In genomic region chr17:31593806-31594205, GRCh38 we compare ENCODE assay signal across 13 cellular contexts.
DNase-seq lines count a peak whose midpoint lies in the region; ATAC-seq and TF ChIP-seq lines count a peak whose summit lies in the region.
"Had no signal": no experiment of that assay in that cellular context is flagged by ENCODE, and none has a peak within 500 bp of the region (broad histone marks: within the 10 kb centered on the region; RNA-seq: fewer than 3 reads in every experiment).

No MANE protein-coding gene starts in this region.

- ATAC-seq in psoas muscle = peak; percentile 81 to 90 (median 87)
- no peak for ATAC-seq in HG02759 (IDR thresholded peaks at IDR 0.05; ENCODE audit: unreplicated experiment)
- no peak for ATAC-seq in GM19328 (IDR thresholded peaks at IDR 0.05; ENCODE audit: unreplicated experiment)
- ATAC-seq in HG03095 (IDR thresholded peaks at IDR 0.05; ENCODE audit: unreplicated experiment) = no peak
- ATAC-seq: activated T-cell treated with anti-CD3 and anti-CD28 coated beads, Interleukin-2, amount 50 U/mL, for 4 hours; GM12878 had no signal

- H3K4me2 ChIP-seq in fibroblast of lung (ENCODE audit: extremely low read depth, insufficient read depth, low read length) = no peak overlapping the region

- DNase-seq in DMS 273 (lab: John Stamatoyannopoulos, UW; ENCODE audit: unreplicated experiment) = peak; percentile 97
- DNase-seq in NCI-H446 treated with DMSO at 0.1 percent for 48 hours (lab: John Stamatoyannopoulos, UW) = peak; percentile 59
- peak; percentile 50 to 89 for DNase-seq in fibroblast of lung (ENCODE audit: low read depth in 2 of 2)
- peak; percentile 74 to 86 for DNase-seq in psoas muscle
- DNase-seq in GM19240 (ENCODE audit: insufficient read length, low spot score) = no peak
- DNase-seq: activated B cell treated with CpG ODN at 0.5 μM for 24 hours; activated T-cell treated with anti-CD3 and anti-CD28 coated beads, Interleukin-2, amount 50 U/mL, for 4 hours; NCI-H1436 treated with DMSO at 0.1 percent for 48 hours; small intestine had no signal

- no peak overlapping the region for H2AFZ ChIP-seq in fibroblast of lung (ENCODE audit: low read length)

- peaks cover 10% of the 10 kb centered on the region for H3K36me3 ChIP-seq in fibroblast of lung (ENCODE audit: control insufficient read depth, insufficient read depth, low read length)
- H3K36me3 ChIP-seq in psoas muscle (ENCODE audit: insufficient read depth in 1 of 2, low read depth in 1 of 2) = no peaks in the 10 kb centered on the region

- no peaks in the 10 kb centered on the region for H3K79me2 ChIP-seq in fibroblast of lung (ENCODE audit: control insufficient read depth, insufficient read depth, low read length)

- H3K27me3 ChIP-seq in fibroblast of lung (ENCODE audit: control insufficient read depth, insufficient read depth, low read length) = no peaks in the 10 kb centered on the region
- H3K27me3 ChIP-seq in psoas muscle (ENCODE audit: insufficient read depth in 3 of 3, low read length in 2 of 3) = no peaks in the 10 kb centered on the region

- no peak overlapping the region for H3K9ac ChIP-seq in fibroblast of lung (ENCODE audit: insufficient read depth, low read length)

- no peaks in the 10 kb centered on the region for H3K9me3 ChIP-seq in fibroblast of lung (ENCODE audit: control insufficient read depth, insufficient read depth, low read depth, low read length)
- no peaks in the 10 kb centered on the region for H3K9me3 ChIP-seq in psoas muscle

- 37 to 40% (median 39%) methylated on average over 7 of the region's 7 CpGs for WGBS in psoas muscle, 3 donors

- intact Hi-C loops in psoas muscle (cut with DNase I) = no loop called here

- peaks cover 35% of the 10 kb centered on the region for H3K4me1 ChIP-seq in fibroblast of lung (ENCODE audit: control insufficient read depth, extremely low read depth, insufficient read depth, low read length)
- H3K4me1 ChIP-seq in psoas muscle = peaks cover 37% of the 10 kb centered on the region

- peak overlapping the region; percentile 55 for H3K27ac ChIP-seq in fibroblast of lung (ENCODE audit: insufficient read depth, low read length)
- peak overlapping the region; percentile 73 for H3K27ac ChIP-seq in psoas muscle

- no peak overlapping the region for H3K4me3 ChIP-seq in fibroblast of lung (replicated peaks in 1 of 4; ENCODE audit: control extremely low read depth in 1 of 4, insufficient read depth in 1 of 4, low read depth in 3 of 4, low read length in 4 of 4)
- no peak overlapping the region for H3K4me3 ChIP-seq in psoas muscle
- H3K4me3 ChIP-seq: GM12878 had no signal

- no peak for TF ChIP-seq CTCF in fibroblast of lung (conservative IDR thresholded peaks at IDR 0.05 in 1 of 2, IDR thresholded peaks at IDR 0.05 in 1 of 2; ENCODE audit: low read depth in 1 of 2, low read length in 2 of 2)
- no peak for TF ChIP-seq CTCF in psoas muscle (IDR thresholded peaks at IDR 0.05)

- H4K20me1 ChIP-seq in fibroblast of lung (ENCODE audit: control insufficient read depth, extremely low read depth, insufficient read depth, low read length) = no peaks in the 10 kb centered on the region

Comparison
In these comparisons a context has a peak if more than half of its experiments do, and no peak if none do; other contexts are left out.
1. ATAC-seq: peak in psoas muscle (4 of 4); none in HG02759 (single experiment), GM19328 (single experiment) and HG03095 (single experiment).